ENCODE assay signal across 2 cellular contexts in genomic region chr4:127478271-127478670, GRCh38.
DNase-seq lines count a peak whose midpoint lies in the region; ATAC-seq, FAIRE-seq and TF ChIP-seq lines count a peak whose summit lies in the region.
"Not testable (repeated sequence)": the region's sequence is repeated elsewhere in the genome, so short reads cannot be mapped to it uniquely, and the experiment has no call there.

No MANE protein-coding gene starts in this region.

- H3K4me1 ChIP-seq in HEK293 (ENCODE audit: control insufficient read depth, insufficient read depth, low read length); K562 (replicated peaks in 1 of 2; ENCODE audit: control insufficient read depth in 2 of 2, insufficient read depth in 2 of 2, low read length in 2 of 2): not testable (repeated sequence)

- not testable (repeated sequence) for H4K20me1 ChIP-seq in K562 (replicated peaks; ENCODE audit: control insufficient read depth, insufficient read depth, low read length)

- not testable (repeated sequence) for ATAC-seq in K562

- not testable (repeated sequence) for H3K27me3 ChIP-seq in K562 (ENCODE audit: control insufficient read depth in 2 of 2, insufficient read depth in 2 of 2, low read length in 2 of 2)

- TF ChIP-seq CTCF in HEK293 (tag by site-specific recombination; IDR thresholded peaks at IDR 0.05); K562 (IDR thresholded peaks at IDR 0.05 in 2 of 3, conservative IDR thresholded peaks at IDR 0.05 in 1 of 3; ENCODE audit: insufficient read depth in 2 of 3, low read depth in 1 of 3, low read length in 3 of 3): not testable (repeated sequence)

- WGBS in K562 (ENCODE audit: insufficient coverage, low coverage, missing lambda C conversion rate) = 22% methylated on average over 3 of the region's 3 CpGs

- not testable (repeated sequence) for H3K79me2 ChIP-seq in K562 (ENCODE audit: control insufficient read depth, insufficient read depth, low read length)

- H3K9me3 ChIP-seq in HEK293 (ENCODE audit: control insufficient read depth, insufficient read depth, low read depth, low read length); K562 (replicated peaks; ENCODE audit: control insufficient read depth, insufficient read depth, low read depth, low read length): not testable (repeated sequence)

- not testable (repeated sequence) for H3K9ac ChIP-seq in K562 (ENCODE audit: insufficient read depth in 1 of 2, low read depth in 2 of 2, low read length in 2 of 2)

- POLR2A ChIA-PET in HEK293 (lab: Yijun Ruan, JAX); K562 (lab: Yijun Ruan, JAX): not testable (repeated sequence)

- not testable (repeated sequence) for H3K36me3 ChIP-seq in HEK293 (ENCODE audit: control insufficient read depth in 2 of 2, insufficient read depth in 1 of 2, low read length in 2 of 2); K562 (ENCODE audit: control insufficient read depth, insufficient read depth, low read length)

- not testable (repeated sequence) for TF ChIP-seq POLR2A in K562 (conservative IDR thresholded peaks at IDR 0.05)

- H2AFZ ChIP-seq in K562 (ENCODE audit: low read depth, low read length) = not testable (repeated sequence)

- not testable (repeated sequence) for TF ChIP-seq EP300 in K562 (IDR thresholded peaks at IDR 0.05; ENCODE audit: low read length)

- CTCF ChIA-PET in HEK293 (lab: Yijun Ruan, JAX) = interaction anchor here (0.6 to 0.8 kb wide), 5 partner anchors 23 to 354 kb away, joined by 3 to 4 read pairs (median 3); no protein-coding TSS in a partner anchor
- CTCF ChIA-PET in K562 (lab: Yijun Ruan, JAX; ENCODE audit: low intra/inter-chr PET ratio) = not testable (repeated sequence)

- H3K4me3 ChIP-seq in HEK293 (ENCODE audit: low read depth, low read length); K562: not testable (repeated sequence)

- H3K27ac ChIP-seq in HEK293 (ENCODE audit: extremely low read depth, low read depth, low read length); K562 (ENCODE audit: extremely low read depth, low read depth, low read length): not testable (repeated sequence)

- BruUV-seq in K562 (replicated peaks; lab: Mats Ljungman, UMichigan) = not testable (repeated sequence)

- intact Hi-C loops in K562 (cut with micrococcal nuclease) = loop anchor here (2.0 kb wide), 1 partner anchor 109 kb away; no protein-coding TSS in a partner anchor

- not testable (repeated sequence) for FAIRE-seq in K562 (lab: Jason Lieb, UNC)

- H3K9me1 ChIP-seq in K562 (ENCODE audit: control insufficient read depth, insufficient read depth, low read length) = not testable (repeated sequence)

- in situ Hi-C loops in K562 (cut with MboI) = not testable (repeated sequence)

- DNase-seq in K562 (ENCODE audit: extremely low read depth in 1 of 4, low spot score in 3 of 4) = not testable (repeated sequence)

- H3K4me2 ChIP-seq in K562 (ENCODE audit: insufficient read depth, low read length) = not testable (repeated sequence)

- TF ChIP-seq RAD21 in K562 (CRISPR knock-in tag; conservative IDR thresholded peaks at IDR 0.05 in 1 of 2, IDR thresholded peaks at IDR 0.05 in 1 of 2) = not testable (repeated sequence)

TF ChIP-seq in HEK293, 187 proteins besides CTCF, POLR2A, EP300 and RAD21:
- peak; percentile 83 for TF ChIP-seq ZNF146 (tag by site-specific recombination; IDR thresholded peaks at IDR 0.05)

TF ChIP-seq in K562, 482 proteins besides CTCF, POLR2A, EP300 and RAD21:
- TF ChIP-seq ZNF146 (CRISPR knock-in tag; IDR thresholded peaks at IDR 0.05; ENCODE audit: unreplicated experiment) (peak; percentile 83), BCOR (IDR thresholded peaks at IDR 0.05) (0 out of 2 replicates have a peak, but pooled peaks have one; percentile 22)
TF ChIP-seq in K562: peak in this region for 2; not testable (repeated sequence) for 480.
